8 cellular contexts compared by ENCODE assay signal in genomic region chr20:51631011-51631950, GRCh38.
DNase-seq lines count a peak whose midpoint lies in the region; ATAC-seq and TF ChIP-seq lines count a peak whose summit lies in the region.

No MANE protein-coding gene starts in this region.

- intact Hi-C loops in transverse colon (cut with DNase I; ENCODE audit: low total_unique reads): no loop called here

- peak overlapping the region; percentile 37 for H3K4me3 Mint-ChIP-seq in central memory CD8-positive, alpha-beta T cell

- H3K18ac ChIP-seq in mesenchymal stem cell (ENCODE audit: low read depth in 1 of 2, low read length in 2 of 2): peak overlapping the region; percentile 37 to 53

- H3K27me3 ChIP-seq in mesenchymal stem cell (ENCODE audit: control insufficient read depth in 1 of 2, insufficient read depth in 1 of 2, low read length in 2 of 2): no peaks in the 10 kb centered on the region
- H3K27me3 ChIP-seq in transverse colon: no peaks in the 10 kb centered on the region

- H3K9me3 ChIP-seq in mesenchymal stem cell (ENCODE audit: control insufficient read depth, low read length): no peaks in the 10 kb centered on the region
- H3K9me3 ChIP-seq in transverse colon: no peaks in the 10 kb centered on the region

- H2AK5ac ChIP-seq in mesenchymal stem cell (ENCODE audit: low read length, severe bottlenecking): no peak overlapping the region

- peak overlapping the region; percentile 62 for H3K9ac ChIP-seq in mesenchymal stem cell (ENCODE audit: low read length)

- peaks cover 4% of the 10 kb centered on the region for H3K79me1 ChIP-seq in mesenchymal stem cell (replicated peaks; ENCODE audit: low read length, poor library complexity, severe bottlenecking)

- H3K4ac ChIP-seq in mesenchymal stem cell (ENCODE audit: low read depth in 1 of 2, low read length in 2 of 2): no peak overlapping the region

- peaks cover 16 to 41% of the 10 kb centered on the region in 2 experiments for H3K36me3 ChIP-seq in mesenchymal stem cell (ENCODE audit: control insufficient read depth in 1 of 2, insufficient read depth in 2 of 2, low read depth in 1 of 2, low read length in 2 of 2)
- no peaks in the 10 kb centered on the region for H3K36me3 ChIP-seq in transverse colon

- H2BK120ac ChIP-seq in mesenchymal stem cell (ENCODE audit: low read depth, low read length): no peak overlapping the region

- H3K27ac Mint-ChIP-seq in central memory CD8-positive, alpha-beta T cell (ENCODE audit: low read depth): peak overlapping the region; percentile 60

- DNase-seq in GM04503 (ENCODE audit: low read depth): peak; percentile 94
- DNase-seq in RPMI7951 (ENCODE audit: low read depth): peak; percentile 100
- DNase-seq in central memory CD8-positive, alpha-beta T cell (ENCODE audit: low spot score in 2 of 2): no peak
- peak; percentile 99 for DNase-seq in mesenchymal stem cell
- peak; percentile 49 for DNase-seq in transverse colon
- DNase-seq in NCI-H1417 (lab: John Stamatoyannopoulos, UW): no peak

- peaks cover 26% of the 10 kb centered on the region for H3K4me1 Mint-ChIP-seq in central memory CD8-positive, alpha-beta T cell

- 17% methylated on average over 21 of the region's 21 CpGs for WGBS in mesenchymal stem cell
- WGBS in transverse colon (ENCODE audit: low coverage in 1 of 2), 2 donors: 48 to 52% methylated on average over 5 to 21 of the region's 21 CpGs

- TF ChIP-seq EP300 in transverse colon (IDR thresholded peaks at IDR 0.05; ENCODE audit: low read depth): peak; percentile 95

- H3K9me3 Mint-ChIP-seq in central memory CD8-positive, alpha-beta T cell: no peaks in the 10 kb centered on the region

- H4K8ac ChIP-seq in mesenchymal stem cell (ENCODE audit: low read length): peak overlapping the region; percentile 64

- peaks cover 2% of the 10 kb centered on the region for H3K36me3 Mint-ChIP-seq in central memory CD8-positive, alpha-beta T cell (ENCODE audit: insufficient read depth)

- H3K23ac ChIP-seq in mesenchymal stem cell (ENCODE audit: low read length in 2 of 2): no peak overlapping the region

- TF ChIP-seq CTCF in transverse colon (IDR thresholded peaks at IDR 0.05): no peak

- no peak overlapping the region for H4K91ac ChIP-seq in mesenchymal stem cell (ENCODE audit: low read length)

- no peak overlapping the region for H2BK15ac ChIP-seq in mesenchymal stem cell (ENCODE audit: low read depth, poor library complexity, severe bottlenecking)

- no peak overlapping the region for H2BK5ac ChIP-seq in mesenchymal stem cell (ENCODE audit: low read depth, low read length, poor library complexity, severe bottlenecking)

- H3K14ac ChIP-seq in mesenchymal stem cell (ENCODE audit: low read length in 2 of 2): no peak overlapping the region

- H3K27me3 Mint-ChIP-seq in central memory CD8-positive, alpha-beta T cell: no peaks in the 10 kb centered on the region

- H3K4me1 ChIP-seq in mesenchymal stem cell (ENCODE audit: control insufficient read depth, insufficient read depth, low read depth, low read length): peaks cover 12% of the 10 kb centered on the region
- peaks cover 0 to 22% (median 8%) of the 10 kb centered on the region in 4 donors for H3K4me1 ChIP-seq in transverse colon

- no peak for TF ChIP-seq POLR2A in transverse colon (IDR thresholded peaks at IDR 0.05)

- H3K4me3 ChIP-seq in mesenchymal stem cell (ENCODE audit: insufficient read depth in 1 of 2, low read depth in 1 of 2, low read length in 2 of 2): peak overlapping the region in 1 of 2 experiments; percentile 43
- no peak overlapping the region for H3K4me3 ChIP-seq in transverse colon

- H2AFZ ChIP-seq in mesenchymal stem cell (ENCODE audit: low read depth, low read length): no peak overlapping the region

- ATAC-seq in central memory CD8-positive, alpha-beta T cell (replicated peaks; ENCODE audit: extremely low read depth, poor library complexity, severe bottlenecking): peak; percentile 81
- ATAC-seq in HG02981 (IDR thresholded peaks at IDR 0.05; ENCODE audit: unreplicated experiment): no peak
- no peak for ATAC-seq in GM18519 (IDR thresholded peaks at IDR 0.05; ENCODE audit: low FRiP score, unreplicated experiment)

- peak overlapping the region; percentile 47 for H3K4me2 ChIP-seq in mesenchymal stem cell (ENCODE audit: low read length, poor library complexity, severe bottlenecking)

- peak overlapping the region in 1 of 2 experiments; percentile 73 for H2BK12ac ChIP-seq in mesenchymal stem cell (ENCODE audit: low read length in 2 of 2)

- in situ Hi-C loops in transverse colon (cut with MboI; ENCODE audit: low pct_ligation_motif_present in 1 of 4, low pct_unique_long_range_greater_than_20kb in 1 of 4, low sequenced_read_pairs in 3 of 4): loop anchor here in 3 of 4 donors (25.0 kb wide), 3 partner anchors 156 to 644 kb away; no protein-coding TSS in a partner anchor

- H3K27ac ChIP-seq in mesenchymal stem cell (ENCODE audit: low read length, poor library complexity, severe bottlenecking) (no peak overlapping the region), transverse colon (peak overlapping the region; percentile 62 to 79 (median 76))

Comparison
In these comparisons a context has a peak if more than half of its experiments do, and no peak if none do; other contexts are left out.
1. DNase-seq: peak in GM04503 (single experiment), RPMI7951 (single experiment), mesenchymal stem cell (single experiment) and transverse colon (single experiment); none in central memory CD8-positive, alpha-beta T cell (0 of 2) and NCI-H1417 (0 of 3).